ENCODE assay signal across 8 cellular contexts in genomic region chrX:1453951-1454785, GRCh38. TPM values are rescaled to one million over a fixed set of nuclear protein-coding genes. Genes with fewer than 3 reads are reported as not detected.
A peak's percentile ranks its signal among the peaks of the same experiment; 100 is the strongest.
DNase-seq lines count a peak whose midpoint lies in the region; ATAC-seq and TF ChIP-seq lines count a peak whose summit lies in the region.

No MANE protein-coding gene starts in this region.

- H3K27ac ChIP-seq in C4-2B = no peak overlapping the region
- no peak overlapping the region for H3K27ac ChIP-seq in thoracic aorta

- H3K4me3 ChIP-seq in fibroblast of mammary gland (ENCODE audit: control insufficient read depth, low read depth, low read length) (peak overlapping the region; percentile 12), thoracic aorta (peak overlapping the region; percentile 89)

- TF ChIP-seq CTCF in C4-2B (conservative IDR thresholded peaks at IDR 0.05) (peak; percentile 79), fibroblast of mammary gland (conservative IDR thresholded peaks at IDR 0.05; ENCODE audit: control insufficient read depth, insufficient read depth, low read depth, low read length) (peak; percentile 73), thoracic aorta (IDR thresholded peaks at IDR 0.05) (peak; percentile 98)

- peaks cover 8 to 22% of the 10 kb centered on the region in 2 donors for H3K4me1 ChIP-seq in thoracic aorta (ENCODE audit: control insufficient read depth in 1 of 2, low read depth in 2 of 2)

- peak; percentile 99 for DNase-seq in activated CD8-positive, alpha-beta memory T cell treated with anti-CD3 and anti-CD28 coated beads, Interleukin-2, amount 50 U/mL, for 48 hours
- peak; percentile 71 for DNase-seq in fibroblast of mammary gland (ENCODE audit: low read depth)
- peak; percentile 30 for DNase-seq in non-pigmented ciliary epithelial cell (ENCODE audit: low read depth)
- peak; percentile 41 for DNase-seq in thoracic aorta (ENCODE audit: low spot score)
- no peak for DNase-seq in NCI-H1092 treated with DMSO at 0.1 percent for 48 hours (lab: John Stamatoyannopoulos, UW)

- TF ChIP-seq RAD21 in Ishikawa (IDR thresholded peaks at IDR 0.05; ENCODE audit: low read depth) = peak; percentile 72

- no peaks in the 10 kb centered on the region for H3K27me3 ChIP-seq in thoracic aorta (replicated peaks; ENCODE audit: insufficient read depth)

- H3K9me3 ChIP-seq in thoracic aorta = no peaks in the 10 kb centered on the region

- no peaks in the 10 kb centered on the region for H3K36me3 ChIP-seq in thoracic aorta

- ATAC-seq in GM21423 (IDR thresholded peaks at IDR 0.05; ENCODE audit: unreplicated experiment) = peak; percentile 38
- peak; percentile 50 for ATAC-seq in thoracic aorta (ENCODE audit: insufficient number of reproducible peaks, low FRiP score, low read depth)

- TF ChIP-seq EP300 in Ishikawa (IDR thresholded peaks at IDR 0.05; ENCODE audit: borderline replicate concordance) = no peak

TF ChIP-seq in Ishikawa, 13 proteins besides CTCF, POLR2A, EP300 and RAD21:
- TF ChIP-seq ZBTB7A (IDR thresholded peaks at IDR 0.05; ENCODE audit: low read depth) = peak; percentile 66
- TF ChIP-seq YY1 (IDR thresholded peaks at IDR 0.05; ENCODE audit: low read depth) = no peak

RNA-seq across cellular contexts. Expression of gene ASMTL, which starts 1.5 kb away (rescaled TPM):
- total RNA-seq in thoracic aorta = 10 to 100 TPM; 30.8 to 43.5 TPM
